ENCODE assay signal across 24 cellular contexts in the genomic region with DNA sequence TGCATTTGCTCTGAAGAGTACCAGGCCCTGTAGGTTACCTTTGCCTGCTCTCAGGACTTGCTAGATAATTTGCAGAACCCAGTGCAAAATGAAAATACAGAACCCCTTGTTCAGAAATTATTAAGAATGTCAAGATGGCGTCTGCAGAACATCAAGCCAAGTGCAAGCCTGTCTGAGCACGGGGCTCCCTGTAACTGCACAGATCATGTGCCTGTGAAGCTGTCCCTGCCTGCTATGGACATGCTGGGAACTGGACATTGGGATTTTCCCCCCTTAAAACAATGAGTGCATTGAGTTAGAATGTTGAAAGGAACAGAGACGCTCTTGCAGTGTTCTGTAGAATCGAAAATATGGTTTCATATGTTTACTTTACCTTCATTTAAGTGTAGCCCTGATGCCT. TPM values are rescaled to one million over a fixed set of nuclear protein-coding genes. Genes with fewer than 3 reads are reported as not detected.
DNase-seq lines count a peak whose midpoint lies in the region; ATAC-seq, FAIRE-seq and TF ChIP-seq lines count a peak whose summit lies in the region.
"Had no signal": no experiment of that assay in that cellular context is flagged by ENCODE, and none has a peak within 500 bp of the region (broad histone marks: within the 10 kb centered on the region; RNA-seq: fewer than 3 reads in every experiment).

No MANE protein-coding gene starts in this region.

- TF ChIP-seq CTCF in A549 (IDR thresholded peaks at IDR 0.05) (no peak), brain microvascular endothelial cell (IDR thresholded peaks at IDR 0.05; ENCODE audit: low read depth, low read length, missing control alignments) (no peak), right lobe of liver (IDR thresholded peaks at IDR 0.05) (no peak), suprapubic skin (IDR thresholded peaks at IDR 0.05) (no peak)

- H3K9me3 Mint-ChIP-seq in activated naive CD4-positive, alpha-beta T cell treated with anti-CD3 and anti-CD28 coated beads, Interleukin-2, amount 50 U/mL, for 72 hours: no peaks in the 10 kb centered on the region

- intact Hi-C loops in right lobe of liver (cut with DNase I): loop anchor here in 1 of 2 donors (10.0 kb wide), 1 partner anchor 52 kb away; no protein-coding TSS in a partner anchor

- in situ Hi-C loops in brain microvascular endothelial cell (cut with HindIII; ENCODE audit: low pct_ligation_motif_present, low sequenced_read_pairs): no loop called here

- no peak for TF ChIP-seq RAD21 in A549 (conservative IDR thresholded peaks at IDR 0.05 in 1 of 2, IDR thresholded peaks at IDR 0.05 in 1 of 2)

- CTCF ChIA-PET in A549 (lab: Yijun Ruan, JAX): interaction anchor here (3.3 kb wide), 1 partner anchor 28 kb away, joined by 13 read pairs; no protein-coding TSS in a partner anchor

- H3K9me3 ChIP-seq in A549: peaks cover 9% of the 10 kb centered on the region; the same call in 2 of the 3 replicates
- no peaks in the 10 kb centered on the region for H3K9me3 ChIP-seq in right lobe of liver
- H3K9me3 ChIP-seq in suprapubic skin: no peaks in the 10 kb centered on the region
- H3K9me3 ChIP-seq: HAP-1, SJCRH30 had no signal

- TF ChIP-seq POLR2A in A549 (IDR thresholded peaks at IDR 0.05; ENCODE audit: low read length): no peak
- no peak for TF ChIP-seq POLR2A in right lobe of liver (IDR thresholded peaks at IDR 0.05)
- TF ChIP-seq POLR2A in suprapubic skin (IDR thresholded peaks at IDR 0.05): no peak

- TF ChIP-seq EP300 in A549 (IDR thresholded peaks at IDR 0.05) (no peak), suprapubic skin (IDR thresholded peaks at IDR 0.05) (no peak)

- DNase-seq in A549 (ENCODE audit: low read depth in 1 of 2, low spot score in 1 of 2): no peak
- DNase-seq in COLO829 (ENCODE audit: low spot score): peak; percentile 46
- no peak for DNase-seq in brain microvascular endothelial cell
- no peak for DNase-seq in right lobe of liver
- no peak for DNase-seq in suprapubic skin (ENCODE audit: low spot score in 2 of 2)
- no peak for DNase-seq in LoVo (ENCODE audit: low spot score)
- DNase-seq in activated naive CD4-positive, alpha-beta T cell treated with anti-CD3 and anti-CD28 coated beads, Interleukin-2, amount 50 U/mL, for 72 hours (ENCODE audit: low spot score in 2 of 2): no peak
- DNase-seq in T-helper 2 cell: no peak
- DNase-seq: CD4-positive, alpha-beta memory T cell; DND-41; KBM-7; NCI-H1105; NCI-H146; NCI-H2029 treated with DMSO at 0.1 percent for 48 hours; NCI-H226; NCI-H510A treated with DMSO at 0.1 percent for 48 hours; NCI-H748 treated with DMSO at 0.1 percent for 48 hours; SJCRH30 had no signal

- H3K4me2 ChIP-seq in A549: no peak overlapping the region; the same call in 2 of the 3 replicates
- H3K4me2 ChIP-seq: BLaER1 treated with 17β-estradiol and CSF1 and Interleukin-3, amounts not matched to agents 10 nM and 100 nM; GM23338 had no signal

- no peaks in the 10 kb centered on the region for H3K36me3 Mint-ChIP-seq in activated naive CD4-positive, alpha-beta T cell treated with anti-CD3 and anti-CD28 coated beads, Interleukin-2, amount 50 U/mL, for 72 hours
- H3K36me3 Mint-ChIP-seq: CD4-positive, alpha-beta memory T cell had no signal

- H3K4me3 ChIP-seq in A549: no peak overlapping the region
- H3K4me3 ChIP-seq in brain microvascular endothelial cell (ENCODE audit: low read depth, low read length): no peak overlapping the region
- peak overlapping the region; percentile 57 to 95 (median 93) for H3K4me3 ChIP-seq in right lobe of liver
- no peak overlapping the region for H3K4me3 ChIP-seq in suprapubic skin
- H3K4me3 ChIP-seq: BLaER1 treated with 17β-estradiol and CSF1 and Interleukin-3, amounts not matched to agents 10 nM and 100 nM; GM12878; GM23338; HAP-1; SJCRH30 had no signal

- H3K27ac Mint-ChIP-seq in activated naive CD4-positive, alpha-beta T cell treated with anti-CD3 and anti-CD28 coated beads, Interleukin-2, amount 50 U/mL, for 72 hours: no peak overlapping the region
- H3K27ac Mint-ChIP-seq: CD4-positive, alpha-beta memory T cell; GM23338 had no signal

- FAIRE-seq in A549 (lab: Jason Lieb, UNC): no peak
- FAIRE-seq: GM12878 had no signal

- WGBS in A549 (ENCODE audit: missing lambda C conversion rate): 77% methylated on average over 4 of the region's 4 CpGs
- 20% methylated on average over 4 of the region's 4 CpGs for WGBS in right lobe of liver (ENCODE audit: insufficient coverage, low coverage, low lambda C conversion rate, missing lambda C conversion rate)
- 81% methylated on average over 4 of the region's 4 CpGs for WGBS in suprapubic skin

- H3K27me3 ChIP-seq in brain microvascular endothelial cell (replicated peaks) (no peaks in the 10 kb centered on the region), right lobe of liver (no peaks in the 10 kb centered on the region), suprapubic skin (no peaks in the 10 kb centered on the region)
- H3K27me3 ChIP-seq: BLaER1 treated with 17β-estradiol and CSF1 and Interleukin-3, amounts not matched to agents 10 nM and 100 nM; SJCRH30 had no signal

- ATAC-seq in A549: no peak
- no peak for ATAC-seq in right lobe of liver
- ATAC-seq in activated naive CD4-positive, alpha-beta T cell treated with anti-CD3 and anti-CD28 coated beads, Interleukin-2, amount 50 U/mL, for 72 hours: no peak
- ATAC-seq: GM12878, GM23338 had no signal

- H3K27ac ChIP-seq in A549 (peak overlapping the region; percentile 81 to 87), brain microvascular endothelial cell (peak overlapping the region; percentile 17), right lobe of liver (peak overlapping the region in 2 of 3 donors; percentile 83 to 87), suprapubic skin (no peak overlapping the region)
- H3K27ac ChIP-seq: BLaER1 treated with 17β-estradiol and CSF1 and Interleukin-3, amounts not matched to agents 10 nM and 100 nM; HL-60; SJCRH30 had no signal

- POLR2A ChIA-PET in A549 (lab: Yijun Ruan, JAX): interaction anchor here (3.3 kb wide), 1 partner anchor 48 kb away, joined by 64 read pairs; no protein-coding TSS in a partner anchor

- peaks cover 42% of the 10 kb centered on the region for H3K4me1 ChIP-seq in A549
- peaks cover 0 to 65% (median 6%) of the 10 kb centered on the region in 4 donors for H3K4me1 ChIP-seq in right lobe of liver
- H3K4me1 ChIP-seq in suprapubic skin: peaks cover 6% of the 10 kb centered on the region
- H3K4me1 ChIP-seq: BLaER1 treated with 17β-estradiol and CSF1 and Interleukin-3, amounts not matched to agents 10 nM and 100 nM; HAP-1 had no signal

- H3K36me3 ChIP-seq in brain microvascular endothelial cell (replicated peaks) (no peaks in the 10 kb centered on the region), right lobe of liver (peaks cover 0 to 7% (median 0%) of the 10 kb centered on the region in 4 donors), suprapubic skin (no peaks in the 10 kb centered on the region)
- H3K36me3 ChIP-seq: BLaER1 treated with 17β-estradiol and CSF1 and Interleukin-3, amounts not matched to agents 10 nM and 100 nM; HAP-1; SJCRH30 had no signal

TF ChIP-seq in A549, 52 proteins besides CTCF, POLR2A, EP300 and RAD21:
- TF ChIP-seq ZFP36 (IDR thresholded peaks at IDR 0.05; ENCODE audit: borderline replicate concordance, partially characterized antibody) (no peak), ZSCAN20 (CRISPR knock-in tag; IDR thresholded peaks at IDR 0.05) (no peak), HOXB5 (CRISPR knock-in tag; IDR thresholded peaks at IDR 0.05) (no peak), KDM5A (IDR thresholded peaks at IDR 0.05) (no peak), FOSB (CRISPR knock-in tag; IDR thresholded peaks at IDR 0.05) (no peak), HOXA7 (CRISPR knock-in tag; IDR thresholded peaks at IDR 0.05) (no peak)
- TF ChIP-seq, protein P1, sequence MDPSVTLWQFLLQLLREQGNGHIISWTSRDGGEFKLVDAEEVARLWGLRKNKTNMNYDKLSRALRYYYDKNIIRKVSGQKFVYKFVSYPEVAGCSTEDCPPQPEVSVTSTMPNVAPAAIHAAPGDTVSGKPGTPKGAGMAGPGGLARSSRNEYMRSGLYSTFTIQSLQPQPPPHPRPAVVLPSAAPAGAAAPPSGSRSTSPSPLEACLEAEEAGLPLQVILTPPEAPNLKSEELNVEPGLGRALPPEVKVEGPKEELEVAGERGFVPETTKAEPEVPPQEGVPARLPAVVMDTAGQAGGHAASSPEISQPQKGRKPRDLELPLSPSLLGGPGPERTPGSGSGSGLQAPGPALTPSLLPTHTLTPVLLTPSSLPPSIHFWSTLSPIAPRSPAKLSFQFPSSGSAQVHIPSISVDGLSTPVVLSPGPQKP (IDR thresholded peaks at IDR 0.05; ENCODE audit: low read depth, low read length): no peak

RNA-seq across cellular contexts. Expression of a gene that starts 2.9 kb away (rescaled TPM):
- polyA plus RNA-seq in A549 (2011; rRNA removed): not detected in 2 replicates
- polyA plus RNA-seq in A549 (2012; cell fraction: cytosol; rRNA removed): 0.04 and 0.13 TPM in 2 replicates
- 0.17 and 0.29 TPM in 2 replicates for polyA plus RNA-seq in A549 (2012; cell fraction: nucleus; rRNA removed)
- 0.05 TPM in 1 of 3 replicates, not detected in the others for polyA plus RNA-seq in A549 (2017; fragmentation: RNase III; extraction: RNeasy Plus Mini Kit Qiagen cat#74134 plus additional on column Dnase treatment)
- 0.19 TPM in 1 of 2 replicates, not detected in the other for polyA minus RNA-seq in A549 (2011; rRNA and poly(A)+ RNA removed)
- 10 to 100 TPM in 4 of 6 experiments, 1 to 10 TPM in 2; 9.3 to 16.7 (median 13.0) TPM for total RNA-seq in right lobe of liver
- total RNA-seq in suprapubic skin: under 1 TPM in 2 of 4 donors, not detected in 2; 0.42 to 0.62 TPM
- total RNA-seq in activated naive CD4-positive, alpha-beta T cell treated with anti-CD3 and anti-CD28 coated beads, Interleukin-2, amount 50 U/mL, for 72 hours: not detected
- total RNA-seq: CD4-positive, alpha-beta memory T cell; GM23338; HT-29; SJCRH30 had no signal
- polyA plus RNA-seq: CD4-positive, alpha-beta memory T cell; GM23338 had no signal

Comparison
In these comparisons a context has a peak if more than half of its experiments do, and no peak if none do; other contexts are left out.
1. H3K4me3 ChIP-seq: peak in right lobe of liver (3 of 3); none in A549 (single experiment), brain microvascular endothelial cell (single experiment) and suprapubic skin (single experiment).
2. RNA of a gene that starts 2.9 kb away (total RNA-seq): 9.3 to 16.7 TPM in right lobe of liver; 0.42 to 0.62 TPM in suprapubic skin and not detected in activated naive CD4-positive, alpha-beta T cell treated with anti-CD3 and anti-CD28 coated beads, Interleukin-2, amount 50 U/mL, for 72 hours; every median in the first group is over 4 times any median in the second.